In genomic region chr6:52515219-52515960, GRCh38 we compare ENCODE assay signal across 13 cellular contexts.
DNase-seq lines count a peak whose midpoint lies in the region; ATAC-seq, FAIRE-seq and TF ChIP-seq lines count a peak whose summit lies in the region.
"Had no signal": no experiment of that assay in that cellular context is flagged by ENCODE, and none has a peak within 500 bp of the region (broad histone marks: within the 10 kb centered on the region; RNA-seq: fewer than 3 reads in every experiment).

No MANE protein-coding gene starts in this region.

- peaks cover 11% of the 10 kb centered on the region for H3K27me3 Mint-ChIP-seq in GM23338 (ENCODE audit: insufficient read depth, low read depth, poor library complexity)
- no peaks in the 10 kb centered on the region for H3K27me3 Mint-ChIP-seq in WTC11 (ENCODE audit: low read depth)
- peaks cover 3% of the 10 kb centered on the region for H3K27me3 Mint-ChIP-seq in glutamatergic neuron (ENCODE audit: unreplicated experiment)

- no peak overlapping the region for H3K27ac ChIP-seq in GM23338 (ENCODE audit: low read depth)
- peak overlapping the region in 14 of 21 experiments; percentile 4 to 86 (median 52) for H3K27ac ChIP-seq in skin epidermis
- H3K27ac ChIP-seq: WERI-Rb-1 had no signal

- no peak for ATAC-seq in GM23338
- no peak for ATAC-seq in WTC11
- ATAC-seq: CD8-positive, alpha-beta T cell had no signal

- TF ChIP-seq CTCF in GM23338 (conservative IDR thresholded peaks at IDR 0.05; ENCODE audit: low read depth in 2 of 2) = no peak
- TF ChIP-seq CTCF in WTC11 (IDR thresholded peaks at IDR 0.05) = no peak
- TF ChIP-seq CTCF in glutamatergic neuron (IDR thresholded peaks at IDR 0.05; ENCODE audit: partially characterized antibody, unreplicated experiment) = no peak

- H3K9me2 ChIP-seq in GM23338 (ENCODE audit: insufficient read depth) = no peaks in the 10 kb centered on the region

- POLR2A ChIA-PET in WTC11 (lab: Charles Lee) = no interaction called here

- H3K27ac Mint-ChIP-seq in GM23338 (0 out of 2 replicates have a peak overlapping the region, but pooled peaks have one; percentile 25), WTC11 (peak overlapping the region; percentile 90), glutamatergic neuron (ENCODE audit: unreplicated experiment) (peak overlapping the region; percentile 81)
- H3K27ac Mint-ChIP-seq: CD8-positive, alpha-beta T cell had no signal

- peaks cover 2% of the 10 kb centered on the region; the same call in 1 of the 2 replicates for H3K79me2 ChIP-seq in GM23338 (replicated peaks; ENCODE audit: insufficient read depth)

- no peak overlapping the region for H3K4me3 ChIP-seq in GM23338
- no peak overlapping the region for H3K4me3 ChIP-seq in skin epidermis
- H3K4me3 ChIP-seq: ovary had no signal

- no peak overlapping the region for H3K4me2 ChIP-seq in GM23338

- no peak for FAIRE-seq in H54 (lab: Jason Lieb, UNC)
- FAIRE-seq: islet of Langerhans had no signal

- H3K4me1 Mint-ChIP-seq in GM23338 (peaks cover 40% of the 10 kb centered on the region), WTC11 (peaks cover 55% of the 10 kb centered on the region), glutamatergic neuron (ENCODE audit: low read depth, unreplicated experiment) (peaks cover 44% of the 10 kb centered on the region)

- H3K36me3 ChIP-seq in GM23338 (ENCODE audit: insufficient read depth) = peaks cover 3% of the 10 kb centered on the region
- H3K36me3 ChIP-seq: ovary had no signal

- no peak overlapping the region for H2AFZ ChIP-seq in GM23338

- 0 out of 2 replicates have a peak, but pooled peaks cover 2% of the 10 kb centered on the region for H4K20me1 ChIP-seq in GM23338 (replicated peaks; ENCODE audit: insufficient read depth)

- H3K27me3 ChIP-seq in GM23338 (ENCODE audit: insufficient read depth) = no peaks in the 10 kb centered on the region
- H3K27me3 ChIP-seq: ovary had no signal

- H3F3A ChIP-seq in GM23338 (replicated peaks; ENCODE audit: low read depth) = no peaks in the 10 kb centered on the region

- DNase-seq in GM23338 (ENCODE audit: low spot score) (no peak), WTC11 (ENCODE audit: low spot score) (no peak), glutamatergic neuron (no peak), dedifferentiated amniotic fluid mesenchymal stem cell (ENCODE audit: extremely low spot score) (no peak), NCI-H446 treated with DMSO at 0.1 percent for 48 hours (lab: John Stamatoyannopoulos, UW) (no peak), H54 (ENCODE audit: insufficient read length, low spot score) (no peak), NCI-H2171 (lab: John Stamatoyannopoulos, UW) (no peak)
- DNase-seq: CD8-positive, alpha-beta T cell; NCI-H446 had no signal

- no peaks in the 10 kb centered on the region for H3K9me3 Mint-ChIP-seq in GM23338
- H3K9me3 Mint-ChIP-seq in WTC11 = no peaks in the 10 kb centered on the region
- H3K9me3 Mint-ChIP-seq in glutamatergic neuron (ENCODE audit: unreplicated experiment) = peaks cover 2% of the 10 kb centered on the region
- H3K9me3 Mint-ChIP-seq: CD8-positive, alpha-beta T cell had no signal

- peaks cover 32% of the 10 kb centered on the region for H3K36me3 Mint-ChIP-seq in GM23338 (ENCODE audit: low read depth)
- peaks cover 20% of the 10 kb centered on the region for H3K36me3 Mint-ChIP-seq in WTC11
- H3K36me3 Mint-ChIP-seq in glutamatergic neuron (ENCODE audit: unreplicated experiment) = no peaks in the 10 kb centered on the region

- no peak for TF ChIP-seq POLR2A in H54 (IDR thresholded peaks at IDR 0.05; ENCODE audit: low read depth, low read length)

- CTCF ChIA-PET in WTC11 (lab: Charles Lee) = interaction anchor here (0.6 to 1.6 kb wide), 4 partner anchors 9 to 137 kb away, joined by 3 to 6 read pairs (median 4); partner anchors contain the start of gene EFHC1

- H3K4me3 Mint-ChIP-seq in GM23338 = no peak overlapping the region
- H3K4me3 Mint-ChIP-seq in WTC11 = no peak overlapping the region
- no peak overlapping the region for H3K4me3 Mint-ChIP-seq in glutamatergic neuron (ENCODE audit: unreplicated experiment)
- H3K4me3 Mint-ChIP-seq: CD8-positive, alpha-beta T cell had no signal

- H3K4me1 ChIP-seq in GM23338 (ENCODE audit: insufficient read depth) = peaks cover 13% of the 10 kb centered on the region

TF ChIP-seq in GM23338, 12 proteins besides CTCF, POLR2A, EP300 and RAD21:
- TF ChIP-seq EZH2phosphoT487 (IDR thresholded peaks at IDR 0.05; ENCODE audit: unreplicated experiment) = no peak
- TF ChIP-seq, protein P1, sequence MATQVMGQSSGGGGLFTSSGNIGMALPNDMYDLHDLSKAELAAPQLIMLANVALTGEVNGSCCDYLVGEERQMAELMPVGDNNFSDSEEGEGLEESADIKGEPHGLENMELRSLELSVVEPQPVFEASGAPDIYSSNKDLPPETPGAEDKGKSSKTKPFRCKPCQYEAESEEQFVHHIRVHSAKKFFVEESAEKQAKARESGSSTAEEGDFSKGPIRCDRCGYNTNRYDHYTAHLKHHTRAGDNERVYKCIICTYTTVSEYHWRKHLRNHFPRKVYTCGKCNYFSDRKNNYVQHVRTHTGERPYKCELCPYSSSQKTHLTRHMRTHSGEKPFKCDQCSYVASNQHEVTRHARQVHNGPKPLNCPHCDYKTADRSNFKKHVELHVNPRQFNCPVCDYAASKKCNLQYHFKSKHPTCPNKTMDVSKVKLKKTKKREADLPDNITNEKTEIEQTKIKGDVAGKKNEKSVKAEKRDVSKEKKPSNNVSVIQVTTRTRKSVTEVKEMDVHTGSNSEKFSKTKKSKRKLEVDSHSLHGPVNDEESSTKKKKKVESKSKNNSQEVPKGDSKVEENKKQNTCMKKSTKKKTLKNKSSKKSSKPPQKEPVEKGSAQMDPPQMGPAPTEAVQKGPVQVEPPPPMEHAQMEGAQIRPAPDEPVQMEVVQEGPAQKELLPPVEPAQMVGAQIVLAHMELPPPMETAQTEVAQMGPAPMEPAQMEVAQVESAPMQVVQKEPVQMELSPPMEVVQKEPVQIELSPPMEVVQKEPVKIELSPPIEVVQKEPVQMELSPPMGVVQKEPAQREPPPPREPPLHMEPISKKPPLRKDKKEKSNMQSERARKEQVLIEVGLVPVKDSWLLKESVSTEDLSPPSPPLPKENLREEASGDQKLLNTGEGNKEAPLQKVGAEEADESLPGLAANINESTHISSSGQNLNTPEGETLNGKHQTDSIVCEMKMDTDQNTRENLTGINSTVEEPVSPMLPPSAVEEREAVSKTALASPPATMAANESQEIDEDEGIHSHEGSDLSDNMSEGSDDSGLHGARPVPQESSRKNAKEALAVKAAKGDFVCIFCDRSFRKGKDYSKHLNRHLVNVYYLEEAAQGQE (IDR thresholded peaks at IDR 0.05; ENCODE audit: unreplicated experiment) = no peak
- TF ChIP-seq EZH2 (IDR thresholded peaks at IDR 0.05; ENCODE audit: low read depth, unreplicated experiment) = no peak
- no peak for TF ChIP-seq POLR2AphosphoS5 (IDR thresholded peaks at IDR 0.05; ENCODE audit: low read depth)
- TF ChIP-seq NANOG (IDR thresholded peaks at IDR 0.05; ENCODE audit: borderline replicate concordance) = no peak
- TF ChIP-seq CREB1 (CRISPR knock-in tag; IDR thresholded peaks at IDR 0.05; ENCODE audit: low read depth) = no peak
- no peak for TF ChIP-seq ZNF331 (CRISPR knock-in tag; IDR thresholded peaks at IDR 0.05; ENCODE audit: low read depth)

TF ChIP-seq in WTC11, 78 proteins besides CTCF, POLR2A, EP300 and RAD21:
- no peak for TF ChIP-seq ZNF121 (CRISPR knock-in tag; IDR thresholded peaks at IDR 0.05)
- TF ChIP-seq ARID4B (CRISPR knock-in tag; IDR thresholded peaks at IDR 0.05; ENCODE audit: borderline replicate concordance) = no peak
- no peak for TF ChIP-seq PRRX2 (CRISPR knock-in tag; IDR thresholded peaks at IDR 0.05)
- TF ChIP-seq MYBL2 (CRISPR knock-in tag; IDR thresholded peaks at IDR 0.05) = no peak
- TF ChIP-seq ZSCAN18 (CRISPR knock-in tag; IDR thresholded peaks at IDR 0.05) = no peak

Comparison
In these comparisons a context has a peak if more than half of its experiments do, and no peak if none do; other contexts are left out.
1. H3K27ac Mint-ChIP-seq: peak in every context shown above with its lines; median percentile 90 in WTC11; 81 in glutamatergic neuron; 25 in GM23338.